12 cellular contexts compared by ENCODE assay signal in the genomic region with DNA sequence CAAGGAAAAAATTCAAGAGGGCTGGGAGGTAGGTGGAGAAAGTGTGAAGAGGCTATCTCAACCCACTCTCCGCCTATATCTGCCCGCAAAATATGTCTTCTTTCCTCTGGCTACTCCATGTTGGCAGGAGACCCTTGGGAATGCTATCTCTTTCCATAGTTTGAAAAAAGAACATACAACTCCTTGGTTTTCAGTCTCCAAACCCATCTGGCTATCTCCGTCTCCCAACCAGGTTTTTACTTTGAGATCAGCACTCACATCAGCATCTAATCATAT.
A peak's percentile ranks its signal among the peaks of the same experiment; 100 is the strongest.
DNase-seq lines count a peak whose midpoint lies in the region; ATAC-seq and TF ChIP-seq lines count a peak whose summit lies in the region.
"Had no signal": no experiment of that assay in that cellular context is flagged by ENCODE, and none has a peak within 500 bp of the region (broad histone marks: within the 10 kb centered on the region; RNA-seq: fewer than 3 reads in every experiment).

No MANE protein-coding gene starts in this region.

- POLR2A ChIA-PET in HEK293 (lab: Yijun Ruan, JAX) = interaction anchor here (2.4 kb wide), 1 partner anchor 16 kb away, joined by 6 read pairs; no protein-coding TSS in a partner anchor

- intact Hi-C loops in Calu3 (cut with micrococcal nuclease; ENCODE audit: unreplicated experiment) = loop anchor here (5.0 kb wide), 1 partner anchor 125 kb away; no protein-coding TSS in a partner anchor
- intact Hi-C loops in left lung (cut with DNase I) = no loop called here

- TSS peak; percentile 60 for BruUV-seq in Calu3 (replicated peaks; lab: Mats Ljungman, UMichigan)

- peak overlapping the region; percentile 77 for H3K4me3 Mint-ChIP-seq in Calu3 (ENCODE audit: low read depth, unreplicated experiment)
- peak overlapping the region; percentile 16 for H3K4me3 Mint-ChIP-seq in activated naive CD8-positive, alpha-beta T cell treated with anti-CD3 and anti-CD28 coated beads, Interleukin-2, amount 50 U/mL, for 24 hours

- H3K9me3 ChIP-seq in HEK293 (ENCODE audit: control insufficient read depth, insufficient read depth, low read depth, low read length) (no peaks in the 10 kb centered on the region), neuron (ENCODE audit: low read length) (no peaks in the 10 kb centered on the region), left lung (no peaks in the 10 kb centered on the region)
- H3K9me3 ChIP-seq: BE2C had no signal

- peaks cover 36% of the 10 kb centered on the region for H3K36me3 Mint-ChIP-seq in Calu3 (ENCODE audit: insufficient read depth, unreplicated experiment)
- no peaks in the 10 kb centered on the region for H3K36me3 Mint-ChIP-seq in activated naive CD8-positive, alpha-beta T cell treated with anti-CD3 and anti-CD28 coated beads, Interleukin-2, amount 50 U/mL, for 24 hours (ENCODE audit: low read depth)

- ATAC-seq in activated naive CD8-positive, alpha-beta T cell treated with anti-CD3 and anti-CD28 coated beads, Interleukin-2, amount 50 U/mL, for 24 hours = no peak
- no peak for ATAC-seq in left lung

- no peaks in the 10 kb centered on the region for H3K36me3 ChIP-seq in HEK293 (ENCODE audit: control insufficient read depth in 2 of 2, insufficient read depth in 1 of 2, low read length in 2 of 2)
- no peaks in the 10 kb centered on the region for H3K36me3 ChIP-seq in neuron (ENCODE audit: insufficient read depth, low read length)
- no peaks in the 10 kb centered on the region for H3K36me3 ChIP-seq in left lung
- H3K36me3 ChIP-seq: BE2C had no signal

- peak overlapping the region; percentile 81 for H3K27ac Mint-ChIP-seq in Calu3 (ENCODE audit: unreplicated experiment)
- H3K27ac Mint-ChIP-seq in activated naive CD8-positive, alpha-beta T cell treated with anti-CD3 and anti-CD28 coated beads, Interleukin-2, amount 50 U/mL, for 24 hours = peak overlapping the region; percentile 73

- H3K4me3 ChIP-seq in HEK293 (ENCODE audit: low read depth, low read length) (no peak overlapping the region), neuron (ENCODE audit: low read length) (no peak overlapping the region), left lung (no peak overlapping the region)

- no peaks in the 10 kb centered on the region for H3K27me3 ChIP-seq in neuron (ENCODE audit: insufficient read depth, low read length)
- peaks cover 0 to 13% of the 10 kb centered on the region in 2 donors for H3K27me3 ChIP-seq in left lung
- H3K27me3 ChIP-seq: BE2C, MG63 had no signal

- peaks cover 40% of the 10 kb centered on the region for H3K4me1 Mint-ChIP-seq in Calu3 (ENCODE audit: low read depth, unreplicated experiment)
- H3K4me1 Mint-ChIP-seq in activated naive CD8-positive, alpha-beta T cell treated with anti-CD3 and anti-CD28 coated beads, Interleukin-2, amount 50 U/mL, for 24 hours = peaks cover 35% of the 10 kb centered on the region

- H3K4me1 ChIP-seq in HEK293 (ENCODE audit: control insufficient read depth, insufficient read depth, low read length) = no peaks in the 10 kb centered on the region
- H3K4me1 ChIP-seq in neuron (ENCODE audit: insufficient read depth, low read length) = peaks cover 7% of the 10 kb centered on the region
- H3K4me1 ChIP-seq in left lung = peaks cover 0 to 5% of the 10 kb centered on the region in 2 donors
- H3K4me1 ChIP-seq: BE2C had no signal

- H2AFZ ChIP-seq in neuron (ENCODE audit: low read depth, low read length) = peak overlapping the region; percentile 1

- no peaks in the 10 kb centered on the region for H3K9me3 Mint-ChIP-seq in Calu3 (ENCODE audit: low read depth, unreplicated experiment)
- H3K9me3 Mint-ChIP-seq in activated naive CD8-positive, alpha-beta T cell treated with anti-CD3 and anti-CD28 coated beads, Interleukin-2, amount 50 U/mL, for 24 hours = peaks cover 3% of the 10 kb centered on the region

- DNase-seq in Calu3 = no peak
- DNase-seq in activated naive CD8-positive, alpha-beta T cell treated with anti-CD3 and anti-CD28 coated beads, Interleukin-2, amount 50 U/mL, for 24 hours = no peak
- DNase-seq in left lung = no peak
- no peak for DNase-seq in medulla oblongata (ENCODE audit: extremely low spot score)
- no peak for DNase-seq in stimulated activated naive CD4-positive, alpha-beta T cell treated with Interleukin-2 at 50 U/mL for 16 hours (lab: John Stamatoyannopoulos, UW)
- DNase-seq: BE2C, DMS153, NCI-H2029, NCI-H524 treated with DMSO at 0.1 percent for 48 hours had no signal

- no peak overlapping the region for H3K27ac ChIP-seq in HEK293 (ENCODE audit: extremely low read depth, low read depth, low read length)
- no peak overlapping the region for H3K27ac ChIP-seq in left lung

- no peak for TF ChIP-seq CTCF in Calu3 (IDR thresholded peaks at IDR 0.05; ENCODE audit: unreplicated experiment)
- TF ChIP-seq CTCF in HEK293 (tag by site-specific recombination; IDR thresholded peaks at IDR 0.05) = no peak
- no peak for TF ChIP-seq CTCF in left lung (IDR thresholded peaks at IDR 0.05)

- no peaks in the 10 kb centered on the region for H3K27me3 Mint-ChIP-seq in Calu3 (ENCODE audit: unreplicated experiment)
- H3K27me3 Mint-ChIP-seq in activated naive CD8-positive, alpha-beta T cell treated with anti-CD3 and anti-CD28 coated beads, Interleukin-2, amount 50 U/mL, for 24 hours = peaks cover 2% of the 10 kb centered on the region

- CTCF ChIA-PET in Calu3 (lab: Charles Lee) = interaction anchor here (0.9 to 1.4 kb wide), 2 partner anchors 10 to 38 kb away, joined by 4 to 6 read pairs; no protein-coding TSS in a partner anchor
- CTCF ChIA-PET in HEK293 (lab: Yijun Ruan, JAX) = interaction anchor here (0.5 to 0.7 kb wide), 4 partner anchors 31 to 1652 kb away, joined by 3 read pairs; no protein-coding TSS in a partner anchor

TF ChIP-seq in HEK293, 187 proteins besides CTCF, POLR2A, EP300 and RAD21:
- no peak for TF ChIP-seq ZNF18 (tag by site-specific recombination; IDR thresholded peaks at IDR 0.05)
- 0 out of 2 replicates have a peak, but pooled peaks have one; percentile 19 for TF ChIP-seq ZFHX2 (tag by site-specific recombination; conservative IDR thresholded peaks at IDR 0.05)
TF ChIP-seq in HEK293: peak in this region for 1.
